1 cellular context compared by ENCODE assay signal in the genomic region with DNA sequence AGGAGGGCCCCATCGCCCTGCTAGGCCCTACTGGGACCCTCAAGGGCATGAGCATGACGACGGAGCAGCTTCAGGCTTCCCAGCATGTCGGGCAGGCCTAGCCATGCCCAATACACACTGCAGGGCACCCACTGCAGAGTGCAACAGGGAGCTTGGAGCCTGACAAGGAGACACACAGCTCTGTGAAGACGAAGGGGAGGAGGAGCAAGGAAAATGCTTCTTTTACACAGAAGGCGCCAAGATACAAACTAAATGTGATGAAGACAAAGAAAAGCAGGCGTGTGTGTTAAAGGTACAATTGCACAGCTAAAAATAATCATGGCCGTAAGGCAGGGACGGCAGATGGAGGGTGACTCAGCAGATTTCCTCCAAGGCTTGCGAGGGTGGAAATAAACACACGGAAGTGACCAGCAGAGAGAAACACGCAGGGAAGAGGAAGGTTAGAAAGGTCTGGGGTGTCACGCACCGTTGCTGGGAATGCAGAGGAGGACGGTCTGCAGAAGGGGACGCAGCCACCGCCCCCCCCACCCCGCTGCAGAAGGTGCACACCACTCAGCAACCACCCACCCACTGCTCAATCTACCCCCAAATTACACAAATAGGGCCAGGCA.
TF ChIP-seq lines count a peak whose summit lies in the region.

No MANE protein-coding gene starts in this region.

TF ChIP-seq in K562, 482 proteins besides CTCF, POLR2A, EP300 and RAD21 (continued from another document and continues in another):
- peak; percentile 27; the same call in 1 of the 2 replicates for TF ChIP-seq L3MBTL2 (IDR thresholded peaks at IDR 0.05)
- TF ChIP-seq, protein P1, sequence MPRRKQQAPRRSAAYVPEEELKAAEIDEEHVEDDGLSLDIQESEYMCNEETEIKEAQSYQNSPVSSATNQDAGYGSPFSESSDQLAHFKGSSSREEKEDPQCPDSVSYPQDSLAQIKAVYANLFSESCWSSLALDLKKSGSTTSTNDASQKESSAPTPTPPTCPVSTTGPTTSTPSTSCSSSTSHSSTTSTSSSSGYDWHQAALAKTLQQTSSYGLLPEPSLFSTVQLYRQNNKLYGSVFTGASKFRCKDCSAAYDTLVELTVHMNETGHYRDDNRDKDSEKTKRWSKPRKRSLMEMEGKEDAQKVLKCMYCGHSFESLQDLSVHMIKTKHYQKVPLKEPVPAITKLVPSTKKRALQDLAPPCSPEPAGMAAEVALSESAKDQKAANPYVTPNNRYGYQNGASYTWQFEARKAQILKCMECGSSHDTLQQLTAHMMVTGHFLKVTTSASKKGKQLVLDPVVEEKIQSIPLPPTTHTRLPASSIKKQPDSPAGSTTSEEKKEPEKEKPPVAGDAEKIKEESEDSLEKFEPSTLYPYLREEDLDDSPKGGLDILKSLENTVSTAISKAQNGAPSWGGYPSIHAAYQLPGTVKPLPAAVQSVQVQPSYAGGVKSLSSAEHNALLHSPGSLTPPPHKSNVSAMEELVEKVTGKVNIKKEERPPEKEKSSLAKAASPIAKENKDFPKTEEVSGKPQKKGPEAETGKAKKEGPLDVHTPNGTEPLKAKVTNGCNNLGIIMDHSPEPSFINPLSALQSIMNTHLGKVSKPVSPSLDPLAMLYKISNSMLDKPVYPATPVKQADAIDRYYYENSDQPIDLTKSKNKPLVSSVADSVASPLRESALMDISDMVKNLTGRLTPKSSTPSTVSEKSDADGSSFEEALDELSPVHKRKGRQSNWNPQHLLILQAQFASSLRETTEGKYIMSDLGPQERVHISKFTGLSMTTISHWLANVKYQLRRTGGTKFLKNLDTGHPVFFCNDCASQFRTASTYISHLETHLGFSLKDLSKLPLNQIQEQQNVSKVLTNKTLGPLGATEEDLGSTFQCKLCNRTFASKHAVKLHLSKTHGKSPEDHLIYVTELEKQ (CRISPR knock-in tag; IDR thresholded peaks at IDR 0.05), result no peak
- TF ChIP-seq, protein P2, sequence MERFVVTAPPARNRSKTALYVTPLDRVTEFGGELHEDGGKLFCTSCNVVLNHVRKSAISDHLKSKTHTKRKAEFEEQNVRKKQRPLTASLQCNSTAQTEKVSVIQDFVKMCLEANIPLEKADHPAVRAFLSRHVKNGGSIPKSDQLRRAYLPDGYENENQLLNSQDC (CRISPR knock-in tag; IDR thresholded peaks at IDR 0.05), result no peak
- TF ChIP-seq, protein P3, sequence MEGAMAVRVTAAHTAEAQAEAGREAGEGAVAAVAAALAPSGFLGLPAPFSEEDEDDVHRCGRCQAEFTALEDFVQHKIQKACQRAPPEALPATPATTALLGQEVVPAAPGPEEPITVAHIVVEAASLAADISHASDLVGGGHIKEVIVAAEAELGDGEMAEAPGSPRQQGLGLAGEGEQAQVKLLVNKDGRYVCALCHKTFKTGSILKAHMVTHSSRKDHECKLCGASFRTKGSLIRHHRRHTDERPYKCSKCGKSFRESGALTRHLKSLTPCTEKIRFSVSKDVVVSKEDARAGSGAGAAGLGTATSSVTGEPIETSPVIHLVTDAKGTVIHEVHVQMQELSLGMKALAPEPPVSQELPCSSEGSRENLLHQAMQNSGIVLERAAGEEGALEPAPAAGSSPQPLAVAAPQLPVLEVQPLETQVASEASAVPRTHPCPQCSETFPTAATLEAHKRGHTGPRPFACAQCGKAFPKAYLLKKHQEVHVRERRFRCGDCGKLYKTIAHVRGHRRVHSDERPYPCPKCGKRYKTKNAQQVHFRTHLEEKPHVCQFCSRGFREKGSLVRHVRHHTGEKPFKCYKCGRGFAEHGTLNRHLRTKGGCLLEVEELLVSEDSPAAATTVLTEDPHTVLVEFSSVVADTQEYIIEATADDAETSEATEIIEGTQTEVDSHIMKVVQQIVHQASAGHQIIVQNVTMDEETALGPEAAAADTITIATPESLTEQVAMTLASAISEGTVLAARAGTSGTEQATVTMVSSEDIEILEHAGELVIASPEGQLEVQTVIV (CRISPR knock-in tag; IDR thresholded peaks at IDR 0.05; ENCODE audit: borderline replicate concordance), result peak; percentile 92
- TF ChIP-seq SMARCA4 (IDR thresholded peaks at IDR 0.05), result peak; percentile 87
- TF ChIP-seq U2AF2 (optimal IDR thresholded peaks at IDR 0.05; ENCODE audit: low read depth, low read length), result no peak
- TF ChIP-seq ATF7 (IDR thresholded peaks at IDR 0.05), result peak; percentile 28; the same call in 1 of the 2 replicates
- TF ChIP-seq, protein P4, sequence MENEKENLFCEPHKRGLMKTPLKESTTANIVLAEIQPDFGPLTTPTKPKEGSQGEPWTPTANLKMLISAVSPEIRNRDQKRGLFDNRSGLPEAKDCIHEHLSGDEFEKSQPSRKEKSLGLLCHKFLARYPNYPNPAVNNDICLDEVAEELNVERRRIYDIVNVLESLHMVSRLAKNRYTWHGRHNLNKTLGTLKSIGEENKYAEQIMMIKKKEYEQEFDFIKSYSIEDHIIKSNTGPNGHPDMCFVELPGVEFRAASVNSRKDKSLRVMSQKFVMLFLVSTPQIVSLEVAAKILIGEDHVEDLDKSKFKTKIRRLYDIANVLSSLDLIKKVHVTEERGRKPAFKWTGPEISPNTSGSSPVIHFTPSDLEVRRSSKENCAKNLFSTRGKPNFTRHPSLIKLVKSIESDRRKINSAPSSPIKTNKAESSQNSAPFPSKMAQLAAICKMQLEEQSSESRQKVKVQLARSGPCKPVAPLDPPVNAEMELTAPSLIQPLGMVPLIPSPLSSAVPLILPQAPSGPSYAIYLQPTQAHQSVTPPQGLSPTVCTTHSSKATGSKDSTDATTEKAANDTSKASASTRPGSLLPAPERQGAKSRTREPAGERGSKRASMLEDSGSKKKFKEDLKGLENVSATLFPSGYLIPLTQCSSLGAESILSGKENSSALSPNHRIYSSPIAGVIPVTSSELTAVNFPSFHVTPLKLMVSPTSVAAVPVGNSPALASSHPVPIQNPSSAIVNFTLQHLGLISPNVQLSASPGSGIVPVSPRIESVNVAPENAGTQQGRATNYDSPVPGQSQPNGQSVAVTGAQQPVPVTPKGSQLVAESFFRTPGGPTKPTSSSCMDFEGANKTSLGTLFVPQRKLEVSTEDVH (IDR thresholded peaks at IDR 0.05; ENCODE audit: low read depth, partially characterized antibody), result peak; percentile 33
- TF ChIP-seq LEF1 (IDR thresholded peaks at IDR 0.05), result peak; percentile 64; the same call in 1 of the 2 replicates
- no peak for TF ChIP-seq HSF4 (CRISPR knock-in tag; IDR thresholded peaks at IDR 0.05; ENCODE audit: borderline replicate concordance)
- peak; percentile 34; the same call in 1 of the 2 replicates for TF ChIP-seq SOX6 (IDR thresholded peaks at IDR 0.05)
- TF ChIP-seq KLF1 (tag; IDR thresholded peaks at IDR 0.05), result no peak
- TF ChIP-seq, protein P5, sequence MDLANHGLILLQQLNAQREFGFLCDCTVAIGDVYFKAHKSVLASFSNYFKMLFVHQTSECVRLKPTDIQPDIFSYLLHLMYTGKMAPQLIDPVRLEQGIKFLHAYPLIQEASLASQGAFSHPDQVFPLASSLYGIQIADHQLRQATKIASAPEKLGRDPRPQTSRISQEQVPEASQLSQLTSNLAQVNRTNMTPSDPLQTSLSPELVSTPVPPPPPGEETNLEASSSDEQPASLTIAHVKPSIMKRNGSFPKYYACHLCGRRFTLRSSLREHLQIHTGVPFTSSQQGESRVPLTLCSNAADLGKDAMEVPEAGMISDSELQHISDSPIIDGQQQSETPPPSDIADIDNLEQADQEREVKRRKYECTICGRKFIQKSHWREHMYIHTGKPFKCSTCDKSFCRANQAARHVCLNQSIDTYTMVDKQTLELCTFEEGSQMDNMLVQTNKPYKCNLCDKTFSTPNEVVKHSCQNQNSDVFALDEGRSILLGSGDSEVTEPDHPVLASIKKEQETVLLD (IDR thresholded peaks at IDR 0.05), result peak; percentile 79; the same call in 1 of the 2 replicates
- peak; percentile 35 for TF ChIP-seq TBP (optimal IDR thresholded peaks at IDR 0.05; ENCODE audit: low read depth, low read length)
- TF ChIP-seq PPARD (CRISPR knock-in tag; IDR thresholded peaks at IDR 0.05), result no peak
- peak; percentile 45 to 47; a peak in 1 of 4 replicates for TF ChIP-seq TEAD1 (CRISPR knock-in tag; IDR thresholded peaks at IDR 0.05)
- no peak for TF ChIP-seq ZZZ3 (IDR thresholded peaks at IDR 0.05)
- peak; percentile 64; the same call in 1 of the 2 replicates for TF ChIP-seq HDAC2 (IDR thresholded peaks at IDR 0.05)
- no peak for TF ChIP-seq LARP7 (IDR thresholded peaks at IDR 0.05)
- TF ChIP-seq, protein P6, sequence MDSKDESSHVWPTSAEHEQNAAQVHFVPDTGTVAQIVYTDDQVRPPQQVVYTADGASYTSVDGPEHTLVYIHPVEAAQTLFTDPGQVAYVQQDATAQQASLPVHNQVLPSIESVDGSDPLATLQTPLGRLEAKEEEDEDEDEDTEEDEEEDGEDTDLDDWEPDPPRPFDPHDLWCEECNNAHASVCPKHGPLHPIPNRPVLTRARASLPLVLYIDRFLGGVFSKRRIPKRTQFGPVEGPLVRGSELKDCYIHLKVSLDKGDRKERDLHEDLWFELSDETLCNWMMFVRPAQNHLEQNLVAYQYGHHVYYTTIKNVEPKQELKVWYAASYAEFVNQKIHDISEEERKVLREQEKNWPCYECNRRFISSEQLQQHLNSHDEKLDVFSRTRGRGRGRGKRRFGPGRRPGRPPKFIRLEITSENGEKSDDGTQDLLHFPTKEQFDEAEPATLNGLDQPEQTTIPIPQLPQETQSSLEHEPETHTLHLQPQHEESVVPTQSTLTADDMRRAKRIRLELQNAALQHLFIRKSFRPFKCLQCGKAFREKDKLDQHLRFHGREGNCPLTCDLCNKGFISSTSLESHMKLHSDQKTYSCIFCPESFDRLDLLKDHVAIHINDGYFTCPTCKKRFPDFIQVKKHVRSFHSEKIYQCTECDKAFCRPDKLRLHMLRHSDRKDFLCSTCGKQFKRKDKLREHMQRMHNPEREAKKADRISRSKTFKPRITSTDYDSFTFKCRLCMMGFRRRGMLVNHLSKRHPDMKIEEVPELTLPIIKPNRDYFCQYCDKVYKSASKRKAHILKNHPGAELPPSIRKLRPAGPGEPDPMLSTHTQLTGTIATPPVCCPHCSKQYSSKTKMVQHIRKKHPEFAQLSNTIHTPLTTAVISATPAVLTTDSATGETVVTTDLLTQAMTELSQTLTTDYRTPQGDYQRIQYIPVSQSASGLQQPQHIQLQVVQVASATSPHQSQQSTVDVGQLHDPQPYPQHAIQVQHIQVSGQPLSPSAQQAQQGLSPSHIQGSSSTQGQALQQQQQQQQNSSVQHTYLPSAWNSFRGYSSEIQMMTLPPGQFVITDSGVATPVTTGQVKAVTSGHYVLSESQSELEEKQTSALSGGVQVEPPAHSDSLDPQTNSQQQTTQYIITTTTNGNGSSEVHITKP (IDR thresholded peaks at IDR 0.05; ENCODE audit: partially characterized antibody), result peak; percentile 32
- TF ChIP-seq ARNT (IDR thresholded peaks at IDR 0.05), result peak; percentile 23 to 53; a peak in 1 of 4 replicates
- TF ChIP-seq, protein P7, sequence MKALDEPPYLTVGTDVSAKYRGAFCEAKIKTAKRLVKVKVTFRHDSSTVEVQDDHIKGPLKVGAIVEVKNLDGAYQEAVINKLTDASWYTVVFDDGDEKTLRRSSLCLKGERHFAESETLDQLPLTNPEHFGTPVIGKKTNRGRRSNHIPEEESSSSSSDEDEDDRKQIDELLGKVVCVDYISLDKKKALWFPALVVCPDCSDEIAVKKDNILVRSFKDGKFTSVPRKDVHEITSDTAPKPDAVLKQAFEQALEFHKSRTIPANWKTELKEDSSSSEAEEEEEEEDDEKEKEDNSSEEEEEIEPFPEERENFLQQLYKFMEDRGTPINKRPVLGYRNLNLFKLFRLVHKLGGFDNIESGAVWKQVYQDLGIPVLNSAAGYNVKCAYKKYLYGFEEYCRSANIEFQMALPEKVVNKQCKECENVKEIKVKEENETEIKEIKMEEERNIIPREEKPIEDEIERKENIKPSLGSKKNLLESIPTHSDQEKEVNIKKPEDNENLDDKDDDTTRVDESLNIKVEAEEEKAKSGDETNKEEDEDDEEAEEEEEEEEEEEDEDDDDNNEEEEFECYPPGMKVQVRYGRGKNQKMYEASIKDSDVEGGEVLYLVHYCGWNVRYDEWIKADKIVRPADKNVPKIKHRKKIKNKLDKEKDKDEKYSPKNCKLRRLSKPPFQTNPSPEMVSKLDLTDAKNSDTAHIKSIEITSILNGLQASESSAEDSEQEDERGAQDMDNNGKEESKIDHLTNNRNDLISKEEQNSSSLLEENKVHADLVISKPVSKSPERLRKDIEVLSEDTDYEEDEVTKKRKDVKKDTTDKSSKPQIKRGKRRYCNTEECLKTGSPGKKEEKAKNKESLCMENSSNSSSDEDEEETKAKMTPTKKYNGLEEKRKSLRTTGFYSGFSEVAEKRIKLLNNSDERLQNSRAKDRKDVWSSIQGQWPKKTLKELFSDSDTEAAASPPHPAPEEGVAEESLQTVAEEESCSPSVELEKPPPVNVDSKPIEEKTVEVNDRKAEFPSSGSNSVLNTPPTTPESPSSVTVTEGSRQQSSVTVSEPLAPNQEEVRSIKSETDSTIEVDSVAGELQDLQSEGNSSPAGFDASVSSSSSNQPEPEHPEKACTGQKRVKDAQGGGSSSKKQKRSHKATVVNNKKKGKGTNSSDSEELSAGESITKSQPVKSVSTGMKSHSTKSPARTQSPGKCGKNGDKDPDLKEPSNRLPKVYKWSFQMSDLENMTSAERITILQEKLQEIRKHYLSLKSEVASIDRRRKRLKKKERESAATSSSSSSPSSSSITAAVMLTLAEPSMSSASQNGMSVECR (CRISPR knock-in tag; IDR thresholded peaks at IDR 0.05), result peak; percentile 63
- peak; percentile 99 for TF ChIP-seq BACH1 (tag; IDR thresholded peaks at IDR 0.05)
- TF ChIP-seq ZNF311 (CRISPR knock-in tag; IDR thresholded peaks at IDR 0.05), result no peak
- TF ChIP-seq SLC30A9 (CRISPR knock-in tag; IDR thresholded peaks at IDR 0.05), result no peak
